Comparison of ENCODE assay signal across 22 cellular contexts in the genomic region with DNA sequence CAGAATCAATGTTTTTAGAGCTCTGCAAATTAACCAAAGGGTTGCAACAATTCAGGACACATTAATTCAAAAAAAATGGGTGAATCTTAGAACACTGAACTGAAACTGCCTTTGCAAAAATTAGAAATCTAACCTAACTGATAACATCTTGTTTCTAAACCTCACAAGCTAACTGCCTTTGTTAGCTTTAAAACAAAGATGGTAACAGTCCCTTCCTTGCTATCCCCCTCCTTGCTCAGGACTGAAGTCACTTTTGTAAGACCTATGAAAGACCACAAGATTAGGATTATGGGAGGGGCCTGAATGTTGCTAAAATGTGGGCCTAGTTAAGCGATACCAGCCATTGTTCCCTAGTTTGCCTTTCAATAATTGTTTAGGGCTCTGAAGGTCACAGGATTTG. TPM values are rescaled to one million over a fixed set of nuclear protein-coding genes. Genes with fewer than 3 reads are reported as not detected.
"Had no signal": no experiment of that assay in that cellular context is flagged by ENCODE, and none has a peak within 500 bp of the region (broad histone marks: within the 10 kb centered on the region; RNA-seq: fewer than 3 reads in every experiment).

No MANE protein-coding gene starts in this region.

- ATAC-seq: activated CD4-positive, alpha-beta T cell treated with anti-CD3 and anti-CD28 coated beads for 36 hours; activated CD8-positive, alpha-beta T cell treated with anti-CD3 and anti-CD28 coated beads for 36 hours; activated T-cell treated with anti-CD3 and anti-CD28 coated beads, Interleukin-2, amount 50 U/mL, for 4 hours; body of pancreas; naive thymus-derived CD8-positive, alpha-beta T cell; right cardiac atrium had no signal

- H3K4me1 ChIP-seq: body of pancreas, prostate gland had no signal

- H3K36me3 ChIP-seq: left ventricle myocardium inferior, prostate gland, tibial nerve, vagina, WERI-Rb-1 had no signal

- H3K27ac ChIP-seq: body of pancreas, coronary artery, left ventricle myocardium inferior, prostate gland, tibial nerve, vagina, WERI-Rb-1 had no signal

- H3K27me3 ChIP-seq: body of pancreas, tibial nerve, vagina had no signal

- H3K4me3 Mint-ChIP-seq: activated CD4-positive, alpha-beta T cell treated with anti-CD3 and anti-CD28 coated beads for 36 hours; activated CD8-positive, alpha-beta T cell treated with anti-CD3 and anti-CD28 coated beads for 36 hours; activated naive CD4-positive, alpha-beta T cell treated with anti-CD3 and anti-CD28 coated beads, Interleukin-2, amount 50 U/mL, for 24 hours; activated T-cell treated with anti-CD3 and anti-CD28 coated beads, Interleukin-2, amount 50 U/mL, for 4 hours; central memory CD8-positive, alpha-beta T cell; naive thymus-derived CD8-positive, alpha-beta T cell had no signal

- H3K27ac Mint-ChIP-seq: activated CD4-positive, alpha-beta T cell treated with anti-CD3 and anti-CD28 coated beads for 36 hours; activated CD8-positive, alpha-beta T cell treated with anti-CD3 and anti-CD28 coated beads for 36 hours; activated naive CD4-positive, alpha-beta T cell treated with anti-CD3 and anti-CD28 coated beads, Interleukin-2, amount 50 U/mL, for 24 hours; naive thymus-derived CD8-positive, alpha-beta T cell had no signal

- H3K4me3 ChIP-seq: body of pancreas, coronary artery, left ventricle myocardium inferior, prostate gland, tibial nerve, vagina had no signal

- H3K9me3 ChIP-seq: prostate gland had no signal

- H3K4me1 Mint-ChIP-seq: activated CD4-positive, alpha-beta T cell treated with anti-CD3 and anti-CD28 coated beads for 36 hours; activated naive CD4-positive, alpha-beta T cell treated with anti-CD3 and anti-CD28 coated beads, Interleukin-2, amount 50 U/mL, for 24 hours; central memory CD8-positive, alpha-beta T cell; naive thymus-derived CD8-positive, alpha-beta T cell had no signal

- FAIRE-seq: small intestine had no signal

- DNase-seq: activated CD4-positive, alpha-beta T cell treated with anti-CD3 and anti-CD28 coated beads for 36 hours; activated CD8-positive, alpha-beta T cell treated with anti-CD3 and anti-CD28 coated beads for 36 hours; activated effector memory CD4-positive, alpha-beta T cell treated with Interleukin-2 at 50 U/mL for 16 hours; activated T-cell treated with anti-CD3 and anti-CD28 coated beads, Interleukin-2, amount 50 U/mL, for 4 hours; body of pancreas; glutamatergic neuron; hypothalamus; left ventricle myocardium inferior; naive thymus-derived CD8-positive, alpha-beta T cell; nucleus accumbens; right cardiac atrium; small intestine; stimulated activated CD4-positive, alpha-beta T cell treated with anti-CD3 and anti-CD28 coated beads, Interleukin-4, amount 100 ng/mL, for 24 hours; stimulated activated naive CD4-positive, alpha-beta T cell; substantia nigra; WERI-Rb-1 had no signal

RNA-seq across cellular contexts. Expression of gene LONRF2, which starts 44.9 kb away (rescaled TPM):
- total RNA-seq: naive thymus-derived CD8-positive, alpha-beta T cell had no signal
- polyA plus RNA-seq: naive thymus-derived CD8-positive, alpha-beta T cell had no signal
